Comparison of ENCODE assay signal across 8 cellular contexts in genomic region chr14:103808403-103809001, GRCh38. TPM values are rescaled to one million over a fixed set of nuclear protein-coding genes. Genes with fewer than 3 reads are reported as not detected.
DNase-seq lines count a peak whose midpoint lies in the region; ATAC-seq and TF ChIP-seq lines count a peak whose summit lies in the region.

No MANE protein-coding gene starts in this region.

- ATAC-seq in gastroesophageal sphincter (peak; percentile 89), HG03342 (IDR thresholded peaks at IDR 0.05; ENCODE audit: unreplicated experiment) (no peak)

- no peaks in the 10 kb centered on the region for H3K79me2 ChIP-seq in KMS-11 (ENCODE audit: insufficient read depth, low read depth)

- peaks cover 19% of the 10 kb centered on the region for H3K4me1 ChIP-seq in KMS-11 (ENCODE audit: low read depth, poor library complexity, severe bottlenecking)
- peaks cover 0 to 35% (median 5%) of the 10 kb centered on the region in 3 donors for H3K4me1 ChIP-seq in gastroesophageal sphincter
- peaks cover 2% of the 10 kb centered on the region for H3K4me1 ChIP-seq in ovary (ENCODE audit: insufficient read depth)
- H3K4me1 ChIP-seq in tibial nerve = peaks cover 0 to 4% (median 0%) of the 10 kb centered on the region in 4 donors

- no peak overlapping the region for H3K9ac ChIP-seq in KMS-11

- H3K27ac ChIP-seq in KMS-11 (no peak overlapping the region), RWPE1 (no peak overlapping the region), gastroesophageal sphincter (no peak overlapping the region), ovary (no peak overlapping the region), tibial nerve (no peak overlapping the region)

- TF ChIP-seq POLR2A in gastroesophageal sphincter (IDR thresholded peaks at IDR 0.05) (no peak), ovary (IDR thresholded peaks at IDR 0.05) (peak; percentile 11), tibial nerve (IDR thresholded peaks at IDR 0.05) (no peak)

- no peaks in the 10 kb centered on the region for H4K20me1 ChIP-seq in KMS-11 (ENCODE audit: insufficient read depth)

- H3K4me3 Mint-ChIP-seq in Calu3 (ENCODE audit: low read depth, unreplicated experiment) = no peak overlapping the region

- DNase-seq in Calu3 (peak; percentile 86), RWPE1 (ENCODE audit: low spot score) (peak; percentile 69), ovary (peak; percentile 77 to 88 (median 84)), tibial nerve (ENCODE audit: low spot score in 2 of 2) (peak; percentile 54 to 85)
- peak; percentile 42 for DNase-seq in activated T-helper 9 cell treated with anti-CD3 and anti-CD28 coated beads, Interleukin-2, amount 50 U/mL, for 16 hours (ENCODE audit: low read depth)

- H3K27me3 ChIP-seq in KMS-11 (ENCODE audit: insufficient read depth, low read depth) (no peaks in the 10 kb centered on the region), gastroesophageal sphincter (no peaks in the 10 kb centered on the region), ovary (no peaks in the 10 kb centered on the region), tibial nerve (no peaks in the 10 kb centered on the region)

- no peaks in the 10 kb centered on the region for H3K9me3 Mint-ChIP-seq in Calu3 (ENCODE audit: low read depth, unreplicated experiment)

- POLR2A ChIA-PET in RWPE1 (lab: Yijun Ruan, JAX; ENCODE audit: low non-redundant PET) = no interaction called here

- TF ChIP-seq EP300 in gastroesophageal sphincter (IDR thresholded peaks at IDR 0.05) = no peak
- no peak for TF ChIP-seq EP300 in ovary (IDR thresholded peaks at IDR 0.05)
- TF ChIP-seq EP300 in tibial nerve (IDR thresholded peaks at IDR 0.05) = peak in 1 of 2 donors; percentile 37

- TF ChIP-seq CTCF in Calu3 (IDR thresholded peaks at IDR 0.05; ENCODE audit: unreplicated experiment) (peak; percentile 72), KMS-11 (conservative IDR thresholded peaks at IDR 0.05; ENCODE audit: low read depth, low read length) (peak; percentile 79), RWPE1 (conservative IDR thresholded peaks at IDR 0.05; ENCODE audit: low read depth) (peak; percentile 92), gastroesophageal sphincter (IDR thresholded peaks at IDR 0.05) (peak; percentile 77 to 89 (median 82)), ovary (IDR thresholded peaks at IDR 0.05) (peak; percentile 66 to 84 (median 83)), tibial nerve (IDR thresholded peaks at IDR 0.05) (peak; percentile 76 to 85 (median 80))

- H3K4me2 ChIP-seq in KMS-11 = no peak overlapping the region

- H3K27me3 Mint-ChIP-seq in Calu3 (ENCODE audit: unreplicated experiment) = no peaks in the 10 kb centered on the region

- H3K4me1 Mint-ChIP-seq in Calu3 (ENCODE audit: low read depth, unreplicated experiment) = no peaks in the 10 kb centered on the region

- no peak overlapping the region for H2AFZ ChIP-seq in KMS-11 (ENCODE audit: low read depth)

- intact Hi-C loops in Calu3 (cut with micrococcal nuclease; ENCODE audit: unreplicated experiment) = loop anchor here (1.0 kb wide), 2 partner anchors 102 to 172 kb away; no protein-coding TSS in a partner anchor
- intact Hi-C loops in ovary (cut with DNase I) = loop anchor here (2.0 to 10.0 kb wide), 5 partner anchors 86 to 104 kb away; no protein-coding TSS in a partner anchor

- no peaks in the 10 kb centered on the region for H3K9me3 ChIP-seq in gastroesophageal sphincter
- no peaks in the 10 kb centered on the region for H3K9me3 ChIP-seq in ovary
- no peaks in the 10 kb centered on the region for H3K9me3 ChIP-seq in tibial nerve

- WGBS in gastroesophageal sphincter (ENCODE audit: low coverage in 1 of 2), 2 donors = 4 to 38% methylated on average over 2 to 6 of the region's 6 CpGs
- 51 to 52% (median 52%) methylated on average over 6 of the region's 6 CpGs for WGBS in ovary, 3 donors
- WGBS in tibial nerve, 2 donors = 42 to 48% methylated on average over 6 of the region's 6 CpGs

- CTCF ChIA-PET in Calu3 (lab: Charles Lee) (interaction anchor here (0.6 to 1.6 kb wide), 15 partner anchors 9 to 269 kb away, joined by 3 to 23 read pairs (median 6); no protein-coding TSS in a partner anchor), RWPE1 (lab: Yijun Ruan, JAX) (interaction anchor here (0.5 to 2.0 kb wide), 22 partner anchors 9 to 337 kb away, joined by 3 to 36 read pairs (median 4); partner anchors contain the start of gene TDRD9)

- no TSS peak for BruUV-seq in Calu3 (replicated peaks; lab: Mats Ljungman, UMichigan)

- no peaks in the 10 kb centered on the region for H3K36me3 Mint-ChIP-seq in Calu3 (ENCODE audit: insufficient read depth, unreplicated experiment)

- no peak overlapping the region for H3K4me3 ChIP-seq in KMS-11 (IDR thresholded peaks at IDR 0.05; ENCODE audit: insufficient read depth, low read depth, low read length)
- no peak overlapping the region for H3K4me3 ChIP-seq in gastroesophageal sphincter
- H3K4me3 ChIP-seq in ovary = no peak overlapping the region
- H3K4me3 ChIP-seq in tibial nerve = no peak overlapping the region

- H3K27ac Mint-ChIP-seq in Calu3 (ENCODE audit: unreplicated experiment) = no peak overlapping the region

- H3K36me3 ChIP-seq in KMS-11 (ENCODE audit: insufficient read depth) = no peaks in the 10 kb centered on the region
- H3K36me3 ChIP-seq in gastroesophageal sphincter = no peaks in the 10 kb centered on the region
- H3K36me3 ChIP-seq in ovary = no peaks in the 10 kb centered on the region
- H3K36me3 ChIP-seq in tibial nerve = no peaks in the 10 kb centered on the region

RNA-seq across cellular contexts. Expression of gene PPP1R13B, which starts 38.9 kb away (rescaled TPM):
- total RNA-seq in Calu3 (2022) (23.2 and 27.7 TPM in 2 replicates), gastroesophageal sphincter (10 to 100 TPM; 13.9 to 24.8 (median 17.5) TPM), ovary (10 to 100 TPM; 15.0 to 64.8 (median 48.7) TPM), tibial nerve (10 to 100 TPM; 10.7 to 48.3 (median 23.3) TPM)
- 10 to 100 TPM; 17.9 to 27.5 TPM for polyA plus RNA-seq in ovary
